Comparison of ENCODE assay signal across 14 cellular contexts in the genomic region with DNA sequence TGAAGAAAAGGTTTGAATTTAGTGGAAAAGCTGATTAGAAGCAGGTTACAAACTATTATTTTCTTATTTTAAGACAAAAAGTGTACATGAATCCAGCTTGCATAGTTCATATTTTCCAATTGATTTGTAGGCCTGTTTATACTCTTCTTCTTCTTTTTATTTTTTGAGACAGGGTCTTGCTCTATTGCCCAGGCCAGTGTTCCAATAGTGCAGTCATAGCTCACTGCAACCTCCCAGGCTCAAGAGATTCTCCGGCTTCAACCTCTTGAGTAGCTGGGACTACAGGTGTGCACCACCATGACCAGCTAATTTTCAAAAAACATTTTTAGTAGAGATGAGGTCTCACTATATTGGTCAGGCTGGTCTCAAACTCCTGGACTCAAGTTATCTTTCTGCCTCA. TPM values are rescaled to one million over a fixed set of nuclear protein-coding genes. Genes with fewer than 3 reads are reported as not detected.
DNase-seq lines count a peak whose midpoint lies in the region; ATAC-seq and TF ChIP-seq lines count a peak whose summit lies in the region.
"Had no signal": no experiment of that assay in that cellular context is flagged by ENCODE, and none has a peak within 500 bp of the region (broad histone marks: within the 10 kb centered on the region; RNA-seq: fewer than 3 reads in every experiment).

No MANE protein-coding gene starts in this region.

- H3K4me3 Mint-ChIP-seq in activated CD8-positive, alpha-beta memory T cell treated with anti-CD3 and anti-CD28 coated beads, Interleukin-2, amount 10 ng/mL, durations not matched to agents 7 days and 5 days: no peak overlapping the region
- H3K4me3 Mint-ChIP-seq in H9: no peak overlapping the region
- H3K4me3 Mint-ChIP-seq in WTC11: no peak overlapping the region
- H3K4me3 Mint-ChIP-seq in naive thymus-derived CD4-positive, alpha-beta T cell: peak overlapping the region in 1 of 10 donors; percentile 51

- CTCF ChIA-PET in activated CD8-positive, alpha-beta memory T cell treated with anti-CD3 and anti-CD28 coated beads, Interleukin-2, amount 10 ng/mL, durations not matched to agents 7 days and 5 days (lab: Charles Lee): interaction anchor here (1.5 to 3.0 kb wide), 3 partner anchors 17 to 46 kb away, joined by 3 to 20 read pairs (median 4); partner anchors contain the start of gene ARL4A
- CTCF ChIA-PET in WTC11 (lab: Charles Lee): interaction anchor here (1.1 to 2.1 kb wide), 2 partner anchors 46 to 58 kb away, joined by 3 to 7 read pairs; partner anchors contain the start of gene ARL4A
- CTCF ChIA-PET in naive thymus-derived CD4-positive, alpha-beta T cell (lab: Charles Lee): interaction anchor here (1.1 kb wide), 1 partner anchor 45 kb away, joined by 4 read pairs; the partner anchor contains the start of gene ARL4A

- peak overlapping the region; percentile 36 for H3K27ac Mint-ChIP-seq in activated CD8-positive, alpha-beta memory T cell treated with anti-CD3 and anti-CD28 coated beads, Interleukin-2, amount 10 ng/mL, durations not matched to agents 7 days and 5 days
- no peak overlapping the region; a peak in 1 of 7 replicates for H3K27ac Mint-ChIP-seq in H9
- no peak overlapping the region for H3K27ac Mint-ChIP-seq in WTC11
- H3K27ac Mint-ChIP-seq in naive thymus-derived CD4-positive, alpha-beta T cell: peak overlapping the region in 5 of 9 donors; percentile 29 to 70 (median 43)

- peaks cover 25% of the 10 kb centered on the region for H3K4me1 Mint-ChIP-seq in activated CD8-positive, alpha-beta memory T cell treated with anti-CD3 and anti-CD28 coated beads, Interleukin-2, amount 10 ng/mL, durations not matched to agents 7 days and 5 days
- H3K4me1 Mint-ChIP-seq in H9: peaks cover 30 to 34% of the 10 kb centered on the region in 2 experiments
- H3K4me1 Mint-ChIP-seq in WTC11: peaks cover 38% of the 10 kb centered on the region
- peaks cover 10 to 33% (median 26%) of the 10 kb centered on the region in 7 donors for H3K4me1 Mint-ChIP-seq in naive thymus-derived CD4-positive, alpha-beta T cell

- H3K4ac ChIP-seq in H9 (ENCODE audit: low read depth, low read length): no peak overlapping the region

- H3K56ac ChIP-seq in H9 (ENCODE audit: insufficient read length, low read depth, low read length): no peak overlapping the region

- H4K20me1 ChIP-seq in H9 (ENCODE audit: control insufficient read depth, insufficient read depth, insufficient read length): no peaks in the 10 kb centered on the region

- H3K4me1 ChIP-seq in H9 (ENCODE audit: insufficient read depth, low read length) (no peaks in the 10 kb centered on the region; the same call in 1 of the 2 replicates), Peyer's patch (peaks cover 0 to 8% (median 3%) of the 10 kb centered on the region in 4 donors)
- H3K4me1 ChIP-seq in naive thymus-derived CD4-positive, alpha-beta T cell (ENCODE audit: control insufficient read depth in 2 of 2, insufficient read depth in 2 of 2, low read length in 2 of 2): peaks cover 13 to 17% of the 10 kb centered on the region in 2 donors
- H3K4me1 ChIP-seq: BE2C had no signal

- no peak overlapping the region for H3K9ac ChIP-seq in H9 (ENCODE audit: extremely low read depth, insufficient read length, low read length)

- WGBS in H9 (ENCODE audit: extremely low coverage, insufficient read length, low lambda C conversion rate): no CpG with 5 or more reads among the region's 1 CpG

- no peak overlapping the region for H2BK12ac ChIP-seq in H9 (ENCODE audit: insufficient read length, low read depth, low read length)

- intact Hi-C loops in naive thymus-derived CD4-positive, alpha-beta T cell (cut with micrococcal nuclease): loop anchor here in 1 of 2 donors (10.0 kb wide), 1 partner anchor 98 kb away; no protein-coding TSS in a partner anchor

- H3K14ac ChIP-seq in H9 (ENCODE audit: insufficient read depth, low read length): no peak overlapping the region

- no peaks in the 10 kb centered on the region for H3K9me3 ChIP-seq in H9 (ENCODE audit: control insufficient read depth, low read depth, low read length)
- H3K9me3 ChIP-seq in naive thymus-derived CD4-positive, alpha-beta T cell (ENCODE audit: control insufficient read depth in 2 of 3, low read length in 3 of 3): no peaks in the 10 kb centered on the region
- H3K9me3 ChIP-seq in Peyer's patch: no peaks in the 10 kb centered on the region
- H3K9me3 ChIP-seq: BE2C, HAP-1 had no signal

- no peak overlapping the region for H4K91ac ChIP-seq in H9 (ENCODE audit: insufficient read length, low read depth, low read length)

- no peaks in the 10 kb centered on the region for H3K36me3 ChIP-seq in naive thymus-derived CD4-positive, alpha-beta T cell (ENCODE audit: control insufficient read depth in 2 of 3, insufficient read depth in 3 of 3, low read length in 3 of 3)
- H3K36me3 ChIP-seq in Peyer's patch: no peaks in the 10 kb centered on the region
- H3K36me3 ChIP-seq: BE2C, HAP-1 had no signal

- no peaks in the 10 kb centered on the region for H3K79me1 ChIP-seq in H9 (ENCODE audit: insufficient read depth, low read depth, low read length, poor library complexity, severe bottlenecking)

- no peaks in the 10 kb centered on the region for H3K9me3 Mint-ChIP-seq in activated CD8-positive, alpha-beta memory T cell treated with anti-CD3 and anti-CD28 coated beads, Interleukin-2, amount 10 ng/mL, durations not matched to agents 7 days and 5 days (ENCODE audit: low read depth)
- H3K9me3 Mint-ChIP-seq in H9: no peaks in the 10 kb centered on the region
- H3K9me3 Mint-ChIP-seq in WTC11: no peaks in the 10 kb centered on the region
- H3K9me3 Mint-ChIP-seq in naive thymus-derived CD4-positive, alpha-beta T cell: peaks cover 0 to 2% (median 0%) of the 10 kb centered on the region in 11 donors

- H4K5ac ChIP-seq in H9 (ENCODE audit: insufficient read length, low read depth, low read length): no peak overlapping the region

- no peak overlapping the region for H3K4me2 ChIP-seq in H9 (ENCODE audit: insufficient read depth, insufficient read length, low read length)

- TF ChIP-seq POLR2A in Peyer's patch (IDR thresholded peaks at IDR 0.05): no peak

- H2BK120ac ChIP-seq in H9 (ENCODE audit: low read depth, low read length, poor library complexity, severe bottlenecking): peak overlapping the region; percentile 6

- TF ChIP-seq CTCF in H9 (conservative IDR thresholded peaks at IDR 0.05) (no peak), WTC11 (IDR thresholded peaks at IDR 0.05) (no peak), Peyer's patch (IDR thresholded peaks at IDR 0.05) (no peak)

- no peak overlapping the region for H2BK20ac ChIP-seq in H9 (ENCODE audit: low read depth, low read length, poor library complexity, severe bottlenecking)

- H3T11ph ChIP-seq in H9 (ENCODE audit: low read length): no peak overlapping the region

- no peak overlapping the region for H2AFZ ChIP-seq in H9 (ENCODE audit: low read length)

- H3K23ac ChIP-seq in H9 (ENCODE audit: insufficient read length, low read depth, low read length): no peak overlapping the region

- POLR2A ChIA-PET in WTC11 (lab: Charles Lee): no interaction called here
- POLR2A ChIA-PET in naive thymus-derived CD4-positive, alpha-beta T cell (lab: Charles Lee): no interaction called here

- no peaks in the 10 kb centered on the region for H3K79me2 ChIP-seq in H9 (ENCODE audit: insufficient read depth, low read length)

- no peak for DNase-seq in activated CD8-positive, alpha-beta memory T cell treated with anti-CD3 and anti-CD28 coated beads, Interleukin-2, amount 10 ng/mL, durations not matched to agents 7 days and 5 days
- DNase-seq in activated CD8-positive, alpha-beta memory T cell treated with anti-CD3 and anti-CD28 coated beads, Interleukin-2, amount 50 U/mL, for 48 hours: no peak
- DNase-seq in H9 (no peak), WTC11 (ENCODE audit: low spot score) (no peak), NCI-H2227 treated with DMSO at 0.1 percent for 48 hours (lab: John Stamatoyannopoulos, UW) (no peak), Peyer's patch (no peak)
- no peak for DNase-seq in naive thymus-derived CD4-positive, alpha-beta T cell
- DNase-seq: ACHN, BE2C, C1 segment of cervical spinal cord, DMS79 treated with DMSO at 0.1 percent for 48 hours, GF-D8 had no signal

- no peak overlapping the region for H2BK15ac ChIP-seq in H9 (ENCODE audit: low read depth, low read length)

- H3K36me3 Mint-ChIP-seq in activated CD8-positive, alpha-beta memory T cell treated with anti-CD3 and anti-CD28 coated beads, Interleukin-2, amount 10 ng/mL, durations not matched to agents 7 days and 5 days: no peaks in the 10 kb centered on the region
- H3K36me3 Mint-ChIP-seq in H9 (ENCODE audit: insufficient read depth in 1 of 3, low read depth in 3 of 3) (no peaks in the 10 kb centered on the region), WTC11 (no peaks in the 10 kb centered on the region)
- H3K36me3 Mint-ChIP-seq in naive thymus-derived CD4-positive, alpha-beta T cell: no peaks in the 10 kb centered on the region
- H3K36me3 Mint-ChIP-seq: CD4-positive, CD25-positive, alpha-beta regulatory T cell had no signal

- H3K27me3 Mint-ChIP-seq in activated CD8-positive, alpha-beta memory T cell treated with anti-CD3 and anti-CD28 coated beads, Interleukin-2, amount 10 ng/mL, durations not matched to agents 7 days and 5 days: no peaks in the 10 kb centered on the region
- H3K27me3 Mint-ChIP-seq in H9 (ENCODE audit: low read depth) (no peaks in the 10 kb centered on the region), WTC11 (ENCODE audit: low read depth) (no peaks in the 10 kb centered on the region)
- peaks cover 0 to 2% (median 0%) of the 10 kb centered on the region in 5 donors for H3K27me3 Mint-ChIP-seq in naive thymus-derived CD4-positive, alpha-beta T cell
- H3K27me3 Mint-ChIP-seq: CD4-positive, CD25-positive, alpha-beta regulatory T cell had no signal

- ATAC-seq in activated CD8-positive, alpha-beta memory T cell treated with anti-CD3 and anti-CD28 coated beads, Interleukin-2, amount 10 ng/mL, durations not matched to agents 7 days and 5 days: no peak
- no peak for ATAC-seq in WTC11
- ATAC-seq in naive thymus-derived CD4-positive, alpha-beta T cell: no peak

- no peak overlapping the region for H2AK5ac ChIP-seq in H9 (ENCODE audit: insufficient read length, low read length)

- no peaks in the 10 kb centered on the region for H3K23me2 ChIP-seq in H9 (ENCODE audit: insufficient read length, low read depth, low read length, poor library complexity, severe bottlenecking)

- H3K18ac ChIP-seq in H9 (ENCODE audit: insufficient read length, low read depth, low read length): no peak overlapping the region

- no peak overlapping the region for H4K8ac ChIP-seq in H9 (replicated peaks; ENCODE audit: insufficient read length, low read depth, low read length)

- no peak overlapping the region for H3K4me3 ChIP-seq in naive thymus-derived CD4-positive, alpha-beta T cell (ENCODE audit: low read length)
- H3K4me3 ChIP-seq in Peyer's patch: no peak overlapping the region
- H3K4me3 ChIP-seq: HAP-1 had no signal

- H3K27ac ChIP-seq in H9 (ENCODE audit: insufficient read length, low read depth, low read length) (no peak overlapping the region), Peyer's patch (no peak overlapping the region)
- H3K27ac ChIP-seq in naive thymus-derived CD4-positive, alpha-beta T cell (ENCODE audit: low read depth, low read length): no peak overlapping the region

- H3K27me3 ChIP-seq in H9 (ENCODE audit: insufficient read depth, low read length) (no peaks in the 10 kb centered on the region), Peyer's patch (no peaks in the 10 kb centered on the region)
- H3K27me3 ChIP-seq in naive thymus-derived CD4-positive, alpha-beta T cell (ENCODE audit: control insufficient read depth in 2 of 2, insufficient read depth in 2 of 2, low read length in 2 of 2): no peaks in the 10 kb centered on the region
- H3K27me3 ChIP-seq: BE2C had no signal

- H2BK5ac ChIP-seq in H9 (ENCODE audit: insufficient read length, low read length): no peak overlapping the region

RNA-seq across cellular contexts. Expression of gene ARL4A, which starts 45.0 kb away (rescaled TPM):
- total RNA-seq in activated CD8-positive, alpha-beta memory T cell treated with anti-CD3 and anti-CD28 coated beads, Interleukin-2, amount 10 ng/mL, durations not matched to agents 7 days and 5 days: 10 to 100 TPM; 14.5 to 16.0 TPM
- total RNA-seq in H9 (2021) (36.3 and 39.4 TPM in 2 replicates), WTC11 (2021) (20.9 to 25.4 TPM (median 21.9 TPM) in 3 replicates), Peyer's patch (100 to 1,000 TPM in 2 of 4 donors, 10 to 100 TPM in 2; 35.5 to 112 (median 85.6) TPM)
- total RNA-seq in naive thymus-derived CD4-positive, alpha-beta T cell: 10 to 100 TPM in 3 of 5 experiments, 1 to 10 TPM in 2; 5.5 to 97.4 (median 11.6) TPM
- polyA plus RNA-seq in naive thymus-derived CD4-positive, alpha-beta T cell: 10 to 100 TPM; 18.9 to 22.7 TPM

Comparison
In these comparisons a context has a peak if more than half of its experiments do, and no peak if none do; other contexts are left out.
1. H3K27ac Mint-ChIP-seq: peak in activated CD8-positive, alpha-beta memory T cell treated with anti-CD3 and anti-CD28 coated beads, Interleukin-2, amount 10 ng/mL, durations not matched to agents 7 days and 5 days (single experiment) and naive thymus-derived CD4-positive, alpha-beta T cell (5 of 9); none in H9 (0 of 3) and WTC11 (single experiment).